In genomic region chr9:106111039-106111740, GRCh38 we compare ENCODE assay signal across 17 cellular contexts.
DNase-seq lines count a peak whose midpoint lies in the region; FAIRE-seq and TF ChIP-seq lines count a peak whose summit lies in the region.
"Had no signal": no experiment of that assay in that cellular context is flagged by ENCODE, and none has a peak within 500 bp of the region (broad histone marks: within the 10 kb centered on the region; RNA-seq: fewer than 3 reads in every experiment).

No MANE protein-coding gene starts in this region.

- H2BK15ac ChIP-seq in H1 (ENCODE audit: low read length): no peak overlapping the region

- no peak overlapping the region for H4K5ac ChIP-seq in H1 (ENCODE audit: insufficient read length, low read depth, low read length)

- no peak overlapping the region for H2BK20ac ChIP-seq in H1 (ENCODE audit: low read length)

- WGBS in H1 (ENCODE audit: extremely low coverage in 1 of 2, insufficient coverage in 1 of 2, insufficient read length in 1 of 2, insufficient replicate concordance in 2 of 2, low coverage in 1 of 2, low lambda C conversion rate in 2 of 2, missing lambda C conversion rate in 1 of 2), 2 experiments: 87% methylated on average over 6 of the region's 6 CpGs; no CpG with 5 or more reads in 1 of the 2 experiments
- 60% methylated on average over 6 of the region's 6 CpGs for WGBS in smooth muscle cell (ENCODE audit: low lambda C conversion rate)
- WGBS in small intestine, 3 donors: 34 to 50% (median 43%) methylated on average over 6 of the region's 6 CpGs
- 54% methylated on average over 6 of the region's 6 CpGs for WGBS in esophagus muscularis mucosa

- H2AK5ac ChIP-seq in H1 (ENCODE audit: low read depth, low read length): no peak overlapping the region

- no peak overlapping the region for H3K18ac ChIP-seq in H1 (ENCODE audit: extremely low read depth, low read length)

- H3K4me3 Mint-ChIP-seq in activated naive CD4-positive, alpha-beta T cell treated with anti-CD3 and anti-CD28 coated beads, Interleukin-2, amount 50 U/mL, for 24 hours: no peak overlapping the region
- no peak overlapping the region for H3K4me3 Mint-ChIP-seq in activated naive CD4-positive, alpha-beta T cell treated with anti-CD3 and anti-CD28 coated beads, Interleukin-2, amount 10 ng/mL, durations not matched to agents 7 days and 5 days
- H3K4me3 Mint-ChIP-seq: activated naive CD4-positive, alpha-beta T cell treated with anti-CD3 and anti-CD28 coated beads for 36 hours had no signal

- TF ChIP-seq EP300 in H1 (IDR thresholded peaks at IDR 0.05; ENCODE audit: borderline replicate concordance in 1 of 2, low read depth in 2 of 2, low read length in 2 of 2) (no peak), esophagus muscularis mucosa (IDR thresholded peaks at IDR 0.05) (no peak)

- no peak overlapping the region for H3K56ac ChIP-seq in H1 (replicated peaks; ENCODE audit: insufficient read length, low read depth, low read length)

- H2BK120ac ChIP-seq in H1 (replicated peaks; ENCODE audit: low read depth, low read length): no peak overlapping the region

- H3K4me2 ChIP-seq in H1 (ENCODE audit: insufficient read depth in 1 of 2, low read depth in 2 of 2, low read length in 2 of 2) (no peak overlapping the region), smooth muscle cell (no peak overlapping the region)
- H3K4me2 ChIP-seq: A549 had no signal

- FAIRE-seq in H1 (lab: Jason Lieb, UNC): no peak
- FAIRE-seq in small intestine (lab: Jason Lieb, UNC): no peak
- FAIRE-seq: A549, GM18507, K562 had no signal

- H4K8ac ChIP-seq in H1 (ENCODE audit: extremely low read depth, insufficient read depth, low read length): no peak overlapping the region

- peaks cover 2% of the 10 kb centered on the region for H3K36me3 Mint-ChIP-seq in activated naive CD4-positive, alpha-beta T cell treated with anti-CD3 and anti-CD28 coated beads, Interleukin-2, amount 50 U/mL, for 24 hours
- H3K36me3 Mint-ChIP-seq in activated naive CD4-positive, alpha-beta T cell treated with anti-CD3 and anti-CD28 coated beads, Interleukin-2, amount 10 ng/mL, durations not matched to agents 7 days and 5 days: no peaks in the 10 kb centered on the region

- H3K4ac ChIP-seq in H1 (replicated peaks; ENCODE audit: insufficient read length, low read depth, low read length): no peak overlapping the region

- peak overlapping the region; percentile 87 for H2AFZ ChIP-seq in H1 (ENCODE audit: low read length)
- H2AFZ ChIP-seq in smooth muscle cell (ENCODE audit: low read depth): peak overlapping the region; percentile 76

- CTCF ChIA-PET in activated naive CD4-positive, alpha-beta T cell treated with anti-CD3 and anti-CD28 coated beads, Interleukin-2, amount 10 ng/mL, durations not matched to agents 7 days and 5 days (lab: Charles Lee): no interaction called here
- CTCF ChIA-PET in H1 (lab: Charles Lee; ENCODE audit: partially characterized antibody): interaction anchor here (0.8 to 1.0 kb wide), 2 partner anchors 12 to 74 kb away, joined by 3 to 4 read pairs; no protein-coding TSS in a partner anchor

- no peak overlapping the region for H3K9ac ChIP-seq in H1 (replicated peaks in 1 of 4; ENCODE audit: extremely low read depth in 1 of 4, low read depth in 3 of 4, low read length in 3 of 4)
- H3K9ac ChIP-seq in smooth muscle cell (ENCODE audit: low read depth): no peak overlapping the region

- TF ChIP-seq POLR2A in H1 (IDR thresholded peaks at IDR 0.05; ENCODE audit: control extremely low read depth in 1 of 2, low read depth in 2 of 2, low read length in 2 of 2): no peak
- TF ChIP-seq POLR2A in esophagus muscularis mucosa (IDR thresholded peaks at IDR 0.05; ENCODE audit: low read depth): no peak

- H3K27ac ChIP-seq in H1 (ENCODE audit: low read depth, low read length): no peak overlapping the region
- H3K27ac ChIP-seq in smooth muscle cell (ENCODE audit: low read depth): no peak overlapping the region
- no peak overlapping the region for H3K27ac ChIP-seq in small intestine (ENCODE audit: low read depth in 1 of 2, low read length in 1 of 2)
- no peak overlapping the region for H3K27ac ChIP-seq in esophagus muscularis mucosa (replicated peaks in 1 of 4)
- H3K27ac ChIP-seq: A549, brain microvascular endothelial cell, suprapubic skin had no signal

- H3K36me3 ChIP-seq in H1 (ENCODE audit: control insufficient read depth in 2 of 4, insufficient read depth in 4 of 4, low read length in 3 of 4): no peaks in the 10 kb centered on the region
- no peaks in the 10 kb centered on the region for H3K36me3 ChIP-seq in smooth muscle cell (ENCODE audit: low read depth)
- H3K36me3 ChIP-seq in small intestine (ENCODE audit: control insufficient read depth in 2 of 2, insufficient read depth in 2 of 2, low read length in 2 of 2): no peaks in the 10 kb centered on the region
- no peaks in the 10 kb centered on the region for H3K36me3 ChIP-seq in esophagus muscularis mucosa
- H3K36me3 ChIP-seq: brain microvascular endothelial cell, suprapubic skin had no signal

- no peaks in the 10 kb centered on the region for H3F3A ChIP-seq in smooth muscle cell (ENCODE audit: low read depth)

- no peak overlapping the region for H2BK12ac ChIP-seq in H1 (ENCODE audit: low read depth, low read length)

- no peak overlapping the region for H3K14ac ChIP-seq in H1 (ENCODE audit: insufficient read length)

- peaks cover 8% of the 10 kb centered on the region for H3K9me3 Mint-ChIP-seq in activated naive CD4-positive, alpha-beta T cell treated with anti-CD3 and anti-CD28 coated beads, Interleukin-2, amount 50 U/mL, for 24 hours
- peaks cover 2% of the 10 kb centered on the region for H3K9me3 Mint-ChIP-seq in activated naive CD4-positive, alpha-beta T cell treated with anti-CD3 and anti-CD28 coated beads, Interleukin-2, amount 10 ng/mL, durations not matched to agents 7 days and 5 days

- H3K4me3 ChIP-seq in H1 (ENCODE audit: extremely low read depth in 1 of 4, insufficient read depth in 2 of 4, low read depth in 3 of 4, low read length in 4 of 4): no peak overlapping the region
- no peak overlapping the region for H3K4me3 ChIP-seq in smooth muscle cell
- H3K4me3 ChIP-seq in small intestine (ENCODE audit: low read depth in 1 of 2, low read length in 2 of 2): no peak overlapping the region
- H3K4me3 ChIP-seq in esophagus muscularis mucosa: no peak overlapping the region
- H3K4me3 ChIP-seq: A549, K562, suprapubic skin had no signal

- TF ChIP-seq CTCF in H1 (IDR thresholded peaks at IDR 0.05; ENCODE audit: control extremely low read depth in 1 of 3, insufficient read depth in 1 of 3, low read depth in 1 of 3, low read length in 3 of 3) (no peak), smooth muscle cell (IDR thresholded peaks at IDR 0.05; ENCODE audit: borderline replicate concordance, insufficient read depth, poor library complexity, severe bottlenecking) (no peak), esophagus muscularis mucosa (IDR thresholded peaks at IDR 0.05) (no peak)

- H3K27me3 Mint-ChIP-seq in activated naive CD4-positive, alpha-beta T cell treated with anti-CD3 and anti-CD28 coated beads, Interleukin-2, amount 50 U/mL, for 24 hours: no peaks in the 10 kb centered on the region
- H3K27me3 Mint-ChIP-seq in activated naive CD4-positive, alpha-beta T cell treated with anti-CD3 and anti-CD28 coated beads, Interleukin-2, amount 10 ng/mL, durations not matched to agents 7 days and 5 days: no peaks in the 10 kb centered on the region

- H3K23me2 ChIP-seq in H1 (ENCODE audit: low read depth, low read length): no peaks in the 10 kb centered on the region

- no peak for DNase-seq in activated naive CD4-positive, alpha-beta T cell treated with anti-CD3 and anti-CD28 coated beads, Interleukin-2, amount 10 ng/mL, durations not matched to agents 7 days and 5 days
- DNase-seq in NCI-H510A treated with DMSO at 0.1 percent for 48 hours (lab: John Stamatoyannopoulos, UW): peak; percentile 88
- no peak for DNase-seq in H1 (ENCODE audit: low read depth in 1 of 2, low spot score in 2 of 2)
- no peak for DNase-seq in smooth muscle cell (lab: John Stamatoyannopoulos, UW; ENCODE audit: unreplicated experiment)
- no peak for DNase-seq in small intestine
- DNase-seq in esophagus muscularis mucosa (ENCODE audit: extremely low spot score): no peak
- DNase-seq in activated CD4-positive, alpha-beta T cell treated with anti-CD3 and anti-CD28 coated beads for 1 hour: no peak
- DNase-seq: activated naive CD4-positive, alpha-beta T cell treated with anti-CD3 and anti-CD28 coated beads for 36 hours; brain microvascular endothelial cell; effector CD8-positive, alpha-beta T cell; GOT3; SHP77 treated with DMSO at 0.1 percent for 48 hours had no signal

- H3K79me2 ChIP-seq in H1 (ENCODE audit: control insufficient read depth in 1 of 2, insufficient read depth in 2 of 2, low read length in 2 of 2): no peaks in the 10 kb centered on the region
- H3K79me2 ChIP-seq in smooth muscle cell (ENCODE audit: low read depth): no peaks in the 10 kb centered on the region

- H3K79me1 ChIP-seq in H1 (ENCODE audit: low read depth, low read length): no peaks in the 10 kb centered on the region

- no peaks in the 10 kb centered on the region for H3K27me3 ChIP-seq in H1 (replicated peaks in 1 of 4; ENCODE audit: control insufficient read depth in 3 of 4, extremely low read depth in 1 of 4, insufficient read depth in 3 of 4, low read length in 3 of 4)
- no peaks in the 10 kb centered on the region for H3K27me3 ChIP-seq in smooth muscle cell (ENCODE audit: low read depth)
- H3K27me3 ChIP-seq in small intestine (ENCODE audit: control insufficient read depth in 2 of 2, insufficient read depth in 2 of 2, low read length in 2 of 2): no peaks in the 10 kb centered on the region
- H3K27me3 ChIP-seq in esophagus muscularis mucosa: no peaks in the 10 kb centered on the region
- H3K27me3 ChIP-seq: brain microvascular endothelial cell, suprapubic skin had no signal

- no peaks in the 10 kb centered on the region for H3K4me1 Mint-ChIP-seq in activated naive CD4-positive, alpha-beta T cell treated with anti-CD3 and anti-CD28 coated beads, Interleukin-2, amount 50 U/mL, for 24 hours
- H3K4me1 Mint-ChIP-seq in activated naive CD4-positive, alpha-beta T cell treated with anti-CD3 and anti-CD28 coated beads, Interleukin-2, amount 10 ng/mL, durations not matched to agents 7 days and 5 days: no peaks in the 10 kb centered on the region

- no peak overlapping the region for H4K91ac ChIP-seq in H1 (replicated peaks; ENCODE audit: insufficient read length, low read length)

- H3K23ac ChIP-seq in H1 (ENCODE audit: insufficient read length): no peak overlapping the region

- H2BK5ac ChIP-seq in H1 (ENCODE audit: low read depth, low read length): no peak overlapping the region

- H3K4me1 ChIP-seq in H1 (replicated peaks in 1 of 4; ENCODE audit: control insufficient read depth in 3 of 4, insufficient read depth in 4 of 4, low read length in 3 of 4) (no peaks in the 10 kb centered on the region), smooth muscle cell (ENCODE audit: low read depth) (peaks cover 11% of the 10 kb centered on the region), small intestine (ENCODE audit: control insufficient read depth in 2 of 2, insufficient read depth in 1 of 2, low read depth in 1 of 2, low read length in 1 of 2) (no peaks in the 10 kb centered on the region), esophagus muscularis mucosa (no peaks in the 10 kb centered on the region)
- H3K4me1 ChIP-seq: A549, suprapubic skin had no signal

- intact Hi-C loops in esophagus muscularis mucosa (cut with DNase I): no loop called here

- H4K20me1 ChIP-seq in H1 (replicated peaks in 1 of 2; ENCODE audit: control insufficient read depth in 1 of 2, insufficient read depth in 2 of 2, low read length in 2 of 2) (no peaks in the 10 kb centered on the region), smooth muscle cell (ENCODE audit: low read depth) (no peaks in the 10 kb centered on the region)

- H3K27ac Mint-ChIP-seq in activated naive CD4-positive, alpha-beta T cell treated with anti-CD3 and anti-CD28 coated beads, Interleukin-2, amount 50 U/mL, for 24 hours: peak overlapping the region; percentile 6
- no peak overlapping the region for H3K27ac Mint-ChIP-seq in activated naive CD4-positive, alpha-beta T cell treated with anti-CD3 and anti-CD28 coated beads, Interleukin-2, amount 10 ng/mL, durations not matched to agents 7 days and 5 days
- H3K27ac Mint-ChIP-seq: activated naive CD4-positive, alpha-beta T cell treated with anti-CD3 and anti-CD28 coated beads for 36 hours had no signal

- POLR2A ChIA-PET in H1 (lab: Charles Lee; ENCODE audit: partially characterized antibody): no interaction called here

- H3K9me3 ChIP-seq in H1 (ENCODE audit: insufficient read depth in 2 of 2, low read depth in 1 of 2, low read length in 1 of 2): no peaks in the 10 kb centered on the region
- H3K9me3 ChIP-seq in smooth muscle cell (replicated peaks; ENCODE audit: low read depth): no peaks in the 10 kb centered on the region
- no peaks in the 10 kb centered on the region for H3K9me3 ChIP-seq in small intestine (ENCODE audit: control insufficient read depth, low read depth)
- H3K9me3 ChIP-seq in esophagus muscularis mucosa: no peaks in the 10 kb centered on the region
- H3K9me3 ChIP-seq: A549, suprapubic skin had no signal

- TF ChIP-seq RAD21 in H1 (IDR thresholded peaks at IDR 0.05 in 1 of 2, conservative IDR thresholded peaks at IDR 0.05 in 1 of 2; ENCODE audit: low read depth in 2 of 2, low read length in 2 of 2): no peak
